In genomic region chr6:21861942-21862341, GRCh38 we compare ENCODE assay signal across 26 cellular contexts.
DNase-seq lines count a peak whose midpoint lies in the region; ATAC-seq, FAIRE-seq and TF ChIP-seq lines count a peak whose summit lies in the region.
"Had no signal": no experiment of that assay in that cellular context is flagged by ENCODE, and none has a peak within 500 bp of the region (broad histone marks: within the 10 kb centered on the region; RNA-seq: fewer than 3 reads in every experiment).

No MANE protein-coding gene starts in this region.

- POLR2A ChIA-PET in HepG2 (lab: Yijun Ruan, JAX) = no interaction called here
- POLR2A ChIA-PET in GM12878 (lab: Charles Lee) = no interaction called here

- CTCF ChIA-PET in HepG2 (lab: Yijun Ruan, JAX; ENCODE audit: low intra/inter-chr PET ratio, low total read pairs) (no interaction called here), GM12878 (lab: Yijun Ruan, JAX) (no interaction called here)

- SMC1A ChIA-PET in GM12878 (lab: Charles Lee; ENCODE audit: uncharacterized antibody, unreplicated experiment) = no interaction called here

- TF ChIP-seq RAD21 in HepG2 (CRISPR knock-in tag; IDR thresholded peaks at IDR 0.05) (no peak), GM12878 (IDR thresholded peaks at IDR 0.05; ENCODE audit: insufficient read depth, low read depth, low read length) (no peak)

- RAD21 ChIA-PET in GM12878 (lab: Charles Lee; ENCODE audit: unreplicated experiment) = no interaction called here

- no peaks in the 10 kb centered on the region for H3K4me1 ChIP-seq in HepG2 (ENCODE audit: insufficient read depth, low read length)
- no peaks in the 10 kb centered on the region for H3K4me1 ChIP-seq in right lobe of liver
- no peaks in the 10 kb centered on the region for H3K4me1 ChIP-seq in GM23338 (ENCODE audit: insufficient read depth)
- H3K4me1 ChIP-seq in GM12878 (ENCODE audit: control insufficient read depth, insufficient read depth, low read length) = no peaks in the 10 kb centered on the region

- BruUV-seq in HepG2 (replicated peaks; lab: Mats Ljungman, UMichigan) (no TSS peak), GM12878 (replicated peaks; lab: Mats Ljungman, UMichigan) (no TSS peak)

- in situ Hi-C loops in HepG2 (cut with HindIII; ENCODE audit: extremely low pct_ligation_motif_present, low pct_unique_long_range_greater_than_20kb) = no loop called here
- in situ Hi-C loops in GM12878 (cut with MboI) = no loop called here

- H3K9me2 ChIP-seq in GM23338 (ENCODE audit: insufficient read depth) = no peaks in the 10 kb centered on the region

- no peaks in the 10 kb centered on the region for H3K36me3 ChIP-seq in HepG2 (replicated peaks in 1 of 2; ENCODE audit: control insufficient read depth in 1 of 2, insufficient read depth in 2 of 2, low read length in 2 of 2)
- H3K36me3 ChIP-seq in right lobe of liver = no peaks in the 10 kb centered on the region
- H3K36me3 ChIP-seq in GM23338 (ENCODE audit: insufficient read depth) = no peaks in the 10 kb centered on the region
- no peaks in the 10 kb centered on the region for H3K36me3 ChIP-seq in GM12878 (ENCODE audit: control insufficient read depth in 2 of 2, insufficient read depth in 2 of 2, low read length in 1 of 2)

- H3K27ac Mint-ChIP-seq in GM23338 = no peak overlapping the region
- H3K27ac Mint-ChIP-seq: B cell; CD4-positive, alpha-beta memory T cell; CD4-positive, CD25-positive, alpha-beta regulatory T cell; CD8-positive, alpha-beta memory T cell had no signal

- H2AFZ ChIP-seq in HepG2 (ENCODE audit: low read length) (no peak overlapping the region), GM23338 (no peak overlapping the region), GM12878 (ENCODE audit: control insufficient read depth, low read depth, low read length) (no peak overlapping the region)

- H3K4me2 ChIP-seq in HepG2 (ENCODE audit: low read depth, low read length) (no peak overlapping the region), GM23338 (no peak overlapping the region), GM12878 (ENCODE audit: control insufficient read depth, insufficient read depth) (no peak overlapping the region)
- H3K4me2 ChIP-seq: A549 had no signal

- no peak for TF ChIP-seq POLR2A in HepG2 (IDR thresholded peaks at IDR 0.05; ENCODE audit: insufficient read depth in 1 of 2, low read depth in 2 of 2, low read length in 2 of 2)
- no peak for TF ChIP-seq POLR2A in right lobe of liver (IDR thresholded peaks at IDR 0.05)
- no peak for TF ChIP-seq POLR2A in GM12878 (IDR thresholded peaks at IDR 0.05; ENCODE audit: low read depth, low read length)

- H3K79me2 ChIP-seq in HepG2 (ENCODE audit: insufficient read depth, low read length) (no peaks in the 10 kb centered on the region), GM23338 (replicated peaks; ENCODE audit: insufficient read depth) (peaks cover 64% of the 10 kb centered on the region), GM12878 (ENCODE audit: control insufficient read depth, insufficient read depth, low read length) (no peaks in the 10 kb centered on the region)

- no peaks in the 10 kb centered on the region for H3F3A ChIP-seq in GM23338 (replicated peaks; ENCODE audit: low read depth)

- no peak overlapping the region for H3K9ac ChIP-seq in HepG2 (ENCODE audit: insufficient read depth, low read depth, low read length)
- no peak overlapping the region for H3K9ac ChIP-seq in GM12878 (ENCODE audit: control insufficient read depth, insufficient read depth, low read length)

- whole genome bisulfite sequencing in HepG2 (ENCODE audit: low lambda C conversion rate) = 58% methylated on average over 8 of the region's 8 CpGs
- WGBS in right lobe of liver (ENCODE audit: insufficient coverage, low coverage, low lambda C conversion rate, missing lambda C conversion rate) = 81% methylated on average over 6 of the region's 8 CpGs
- WGBS in GM12878 (ENCODE audit: insufficient coverage, insufficient replicate concordance, low lambda C conversion rate, missing lambda C conversion rate) = 41% methylated on average over 8 of the region's 8 CpGs

- DNase-seq in HepG2 (ENCODE audit: low spot score) (no peak), right lobe of liver (no peak), GM23338 (ENCODE audit: low spot score) (no peak), GM12878 (ENCODE audit: low read depth, low spot score) (no peak), RPMI8226 (no peak), NCI-H1092 (lab: John Stamatoyannopoulos, UW) (no peak)
- DNase-seq: AML-193; C1 segment of cervical spinal cord; CD4-positive, alpha-beta memory T cell; CD4-positive, CD25-positive, alpha-beta regulatory T cell; CD8-positive, alpha-beta memory T cell; COR-L47; DMS 273 treated with DMSO at 0.1 percent for 48 hours; DMS153; DMS53; DMS79; DND-41; EL; GDM1 had no signal

- peaks cover 35% of the 10 kb centered on the region for H3K36me3 Mint-ChIP-seq in GM23338 (ENCODE audit: low read depth)
- H3K36me3 Mint-ChIP-seq: CD4-positive, alpha-beta memory T cell; CD4-positive, CD25-positive, alpha-beta regulatory T cell; CD8-positive, alpha-beta memory T cell had no signal

- ATAC-seq in HepG2 (no peak), right lobe of liver (no peak), GM23338 (no peak), GM12878 (peak; percentile 63), HG02623 (IDR thresholded peaks at IDR 0.05; ENCODE audit: unreplicated experiment) (no peak)
- ATAC-seq: A549 had no signal

- no peaks in the 10 kb centered on the region for H3K9me3 ChIP-seq in HepG2 (ENCODE audit: low read length)
- no peaks in the 10 kb centered on the region for H3K9me3 ChIP-seq in right lobe of liver
- H3K9me3 ChIP-seq in GM12878 (replicated peaks; ENCODE audit: control insufficient read depth, insufficient read depth, low read length) = no peaks in the 10 kb centered on the region
- H3K9me3 ChIP-seq: A549 had no signal

- H4K20me1 ChIP-seq in HepG2 (ENCODE audit: insufficient read depth, low read length) (no peaks in the 10 kb centered on the region), GM23338 (replicated peaks; ENCODE audit: insufficient read depth) (peaks cover 4% of the 10 kb centered on the region; the same call in 1 of the 2 replicates), GM12878 (ENCODE audit: control insufficient read depth, insufficient read depth) (no peaks in the 10 kb centered on the region)

- FAIRE-seq in HepG2 (lab: Jason Lieb, UNC) = no peak
- FAIRE-seq in GM12878 (lab: Jason Lieb, UNC) = no peak
- FAIRE-seq: A549, GM12892, GM18507 had no signal

- H3K4me3 ChIP-seq in HepG2 (replicated peaks in 1 of 3; ENCODE audit: insufficient read depth in 1 of 3, low read depth in 2 of 3, low read length in 3 of 3) = no peak overlapping the region
- no peak overlapping the region for H3K4me3 ChIP-seq in right lobe of liver
- no peak overlapping the region for H3K4me3 ChIP-seq in GM23338
- H3K4me3 ChIP-seq in GM12878 = no peak overlapping the region
- H3K4me3 ChIP-seq: A549 had no signal

- H3K27me3 Mint-ChIP-seq in GM23338 (ENCODE audit: insufficient read depth, low read depth, poor library complexity) = peaks cover 4% of the 10 kb centered on the region
- H3K27me3 Mint-ChIP-seq: B cell; CD4-positive, alpha-beta memory T cell; CD4-positive, CD25-positive, alpha-beta regulatory T cell; CD8-positive, alpha-beta memory T cell had no signal

- H3K4me1 Mint-ChIP-seq in GM23338 = peaks cover 3% of the 10 kb centered on the region; the same call in 2 of the 3 replicates
- H3K4me1 Mint-ChIP-seq: B cell; CD4-positive, alpha-beta memory T cell; CD4-positive, CD25-positive, alpha-beta regulatory T cell; CD8-positive, alpha-beta memory T cell had no signal

- no peak overlapping the region for H3K27ac ChIP-seq in HepG2 (ENCODE audit: extremely low read length, insufficient read depth, low read length)
- H3K27ac ChIP-seq in right lobe of liver = no peak overlapping the region
- 0 out of 2 replicates have a peak overlapping the region, but pooled peaks have one; percentile 50 for H3K27ac ChIP-seq in GM23338 (ENCODE audit: low read depth)
- no peak overlapping the region for H3K27ac ChIP-seq in GM12878 (ENCODE audit: control insufficient read depth, insufficient read depth)
- H3K27ac ChIP-seq: 22Rv1, A549 had no signal

- H3K9me3 Mint-ChIP-seq in GM23338 = no peaks in the 10 kb centered on the region

- TF ChIP-seq EP300 in HepG2 (IDR thresholded peaks at IDR 0.05; ENCODE audit: low read depth in 2 of 2, low read length in 2 of 2) = no peak
- no peak for TF ChIP-seq EP300 in HepG2 (CRISPR knock-in tag; IDR thresholded peaks at IDR 0.05; ENCODE audit: borderline replicate concordance)
- no peak for TF ChIP-seq EP300 in GM12878 (IDR thresholded peaks at IDR 0.05; ENCODE audit: borderline replicate concordance in 1 of 2, control insufficient read depth in 1 of 2, low read depth in 2 of 2, low read length in 2 of 2)

- intact Hi-C loops in HepG2 (cut with micrococcal nuclease; ENCODE audit: unreplicated experiment) = no loop called here
- intact Hi-C loops in right lobe of liver (cut with DNase I) = no loop called here
- intact Hi-C loops in GM12878 (cut with micrococcal nuclease; ENCODE audit: unreplicated experiment) = no loop called here

- no peak for TF ChIP-seq CTCF in HepG2 (CRISPR knock-in tag; IDR thresholded peaks at IDR 0.05)
- TF ChIP-seq CTCF in right lobe of liver (IDR thresholded peaks at IDR 0.05) = no peak
- no peak for TF ChIP-seq CTCF in GM23338 (conservative IDR thresholded peaks at IDR 0.05; ENCODE audit: low read depth in 2 of 2)
- TF ChIP-seq CTCF in GM12878 (IDR thresholded peaks at IDR 0.05 in 2 of 3, conservative IDR thresholded peaks at IDR 0.05 in 1 of 3; ENCODE audit: control insufficient read depth in 2 of 3, extremely low read depth in 1 of 3, insufficient read depth in 1 of 3, low read depth in 3 of 3, low read length in 3 of 3) = no peak

- H3K4me3 Mint-ChIP-seq in GM23338 = no peak overlapping the region
- H3K4me3 Mint-ChIP-seq: B cell; CD14-positive monocyte; CD4-positive, alpha-beta memory T cell; CD4-positive, CD25-positive, alpha-beta regulatory T cell; CD8-positive, alpha-beta memory T cell had no signal

- H3K27me3 ChIP-seq in HepG2 (ENCODE audit: control insufficient read depth in 1 of 2, insufficient read depth in 2 of 2, low read length in 2 of 2) = no peaks in the 10 kb centered on the region
- H3K27me3 ChIP-seq in right lobe of liver = no peaks in the 10 kb centered on the region
- H3K27me3 ChIP-seq in GM23338 (ENCODE audit: insufficient read depth) = no peaks in the 10 kb centered on the region
- no peaks in the 10 kb centered on the region for H3K27me3 ChIP-seq in GM12878 (replicated peaks in 1 of 2; ENCODE audit: control insufficient read depth in 2 of 2, insufficient read depth in 2 of 2, low read length in 1 of 2)

TF ChIP-seq in HepG2, 621 proteins besides CTCF, POLR2A, EP300 and RAD21 (continues in another document):
- 0 out of 2 replicates have a peak, but pooled peaks have one; percentile 10 for TF ChIP-seq ATF7 (IDR thresholded peaks at IDR 0.05)
- TF ChIP-seq ATF7 (CRISPR knock-in tag; IDR thresholded peaks at IDR 0.05) = no peak

TF ChIP-seq in GM23338, 12 proteins besides CTCF, POLR2A, EP300 and RAD21 (continues in another document):
- no peak for TF ChIP-seq STAT1 (IDR thresholded peaks at IDR 0.05; ENCODE audit: unreplicated experiment)
- TF ChIP-seq EZH2phosphoT487 (IDR thresholded peaks at IDR 0.05; ENCODE audit: unreplicated experiment) = no peak

TF ChIP-seq in GM12878, 131 proteins besides CTCF, POLR2A, EP300 and RAD21 (continues in another document):
- peak; percentile 31; the same call in 1 of the 2 replicates for TF ChIP-seq JUNB (IDR thresholded peaks at IDR 0.05)
- TF ChIP-seq ETV6 (conservative IDR thresholded peaks at IDR 0.05 in 1 of 2, IDR thresholded peaks at IDR 0.05 in 1 of 2; ENCODE audit: borderline replicate concordance in 1 of 2, low read depth in 1 of 2) = peak in 1 of 2 experiments; percentile 57; a peak in 1 of 4 replicates

Comparison
In these comparisons a context has a peak if more than half of its experiments do, and no peak if none do; other contexts are left out.
1. Of the 75 proteins assayed by ChIP-seq in both HepG2 and GM12878: peak only in HepG2: none; only in GM12878: JUNB; in both: none; in neither: 72; mixed calls (peak in some experiments, not most) for 2.